1 cellular context compared by ENCODE assay signal in the genomic region with DNA sequence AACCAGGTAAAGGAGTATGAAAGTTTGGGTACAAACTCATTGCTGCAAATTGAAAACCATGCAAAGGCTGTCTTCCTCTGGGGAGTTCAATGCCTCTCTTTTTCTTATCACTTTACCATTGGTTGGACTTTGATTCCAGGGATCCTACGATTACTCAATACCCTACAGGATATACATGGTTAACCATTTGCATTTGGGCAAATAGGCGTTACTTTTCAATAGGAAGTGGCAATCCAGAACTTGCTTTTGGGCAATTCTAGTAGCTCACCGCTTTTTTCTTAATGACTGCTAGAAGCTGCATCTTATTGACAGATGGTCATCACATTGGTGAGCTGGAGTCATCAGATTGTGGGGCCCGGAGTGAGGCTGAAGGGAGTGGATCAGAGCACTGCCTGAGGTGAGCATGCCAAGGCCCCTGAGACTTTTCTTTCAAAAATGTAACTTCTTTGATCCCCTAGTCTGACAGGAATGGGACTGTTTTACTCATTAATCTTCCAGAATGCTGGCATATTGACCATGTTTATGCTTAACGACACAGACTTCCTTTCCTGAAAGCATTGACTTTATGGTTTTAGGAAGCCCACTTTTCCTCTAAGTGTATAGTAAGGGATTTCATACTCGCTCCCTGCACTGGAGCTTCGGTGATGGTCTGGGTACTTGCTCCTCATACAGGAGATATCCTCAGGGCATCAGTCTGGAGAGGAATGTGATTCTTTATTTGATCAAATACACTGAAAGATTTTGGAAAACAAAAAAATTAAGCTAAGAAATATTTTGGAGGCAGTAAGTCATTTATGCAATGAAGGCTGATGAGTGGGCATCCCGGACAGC.
TF ChIP-seq lines count a peak whose summit lies in the region.

A gene (plus strand): TSS at position 270 of the 831 bp plus-strand sequence. CDS start 13,039 bp downstream, outside the sequence.

TF ChIP-seq in HepG2, 621 proteins besides CTCF, POLR2A, EP300 and RAD21 (continued from another document):
- TF ChIP-seq ZBTB8A (CRISPR knock-in tag; IDR thresholded peaks at IDR 0.05; ENCODE audit: borderline replicate concordance, low read depth), result no peak
- no peak for TF ChIP-seq ZSCAN30 (CRISPR knock-in tag; IDR thresholded peaks at IDR 0.05)
- TF ChIP-seq, protein P1, sequence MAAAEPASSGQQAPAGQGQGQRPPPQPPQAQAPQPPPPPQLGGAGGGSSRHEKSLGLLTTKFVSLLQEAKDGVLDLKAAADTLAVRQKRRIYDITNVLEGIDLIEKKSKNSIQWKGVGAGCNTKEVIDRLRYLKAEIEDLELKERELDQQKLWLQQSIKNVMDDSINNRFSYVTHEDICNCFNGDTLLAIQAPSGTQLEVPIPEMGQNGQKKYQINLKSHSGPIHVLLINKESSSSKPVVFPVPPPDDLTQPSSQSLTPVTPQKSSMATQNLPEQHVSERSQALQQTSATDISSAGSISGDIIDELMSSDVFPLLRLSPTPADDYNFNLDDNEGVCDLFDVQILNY (CRISPR knock-in tag; conservative IDR thresholded peaks at IDR 0.05), result no peak
